Comparison of ENCODE assay signal across 12 cellular contexts in genomic region chr6:35973670-35974222, GRCh38. TPM values are rescaled to one million over a fixed set of nuclear protein-coding genes. Genes with fewer than 3 reads are reported as not detected.
DNase-seq lines count a peak whose midpoint lies in the region; ATAC-seq and TF ChIP-seq lines count a peak whose summit lies in the region.
"Had no signal": no experiment of that assay in that cellular context is flagged by ENCODE, and none has a peak within 500 bp of the region (broad histone marks: within the 10 kb centered on the region; RNA-seq: fewer than 3 reads in every experiment).

No MANE protein-coding gene starts in this region.

- peak; percentile 78 for ATAC-seq in GM21515 (IDR thresholded peaks at IDR 0.05; ENCODE audit: unreplicated experiment)
- ATAC-seq in left lobe of liver, result peak; percentile 88
- no peak for ATAC-seq in HG03521 (IDR thresholded peaks at IDR 0.05; ENCODE audit: unreplicated experiment)

- H3K36me3 ChIP-seq in MM.1S (replicated peaks; ENCODE audit: insufficient read depth, low read length), result no peaks in the 10 kb centered on the region
- H3K36me3 ChIP-seq: MG63, thoracic aorta had no signal

- DNase-seq in GM13976 (ENCODE audit: low spot score) (peak; percentile 77), MM.1S (peak; percentile 93), left lobe of liver (ENCODE audit: low spot score) (peak; percentile 84), iPS-NIHi11 (ENCODE audit: low spot score) (no peak), activated gamma-delta T cell treated with Interleukin-2 at 50 U/mL for 16 hours (no peak)
- DNase-seq in stimulated activated naive CD4-positive, alpha-beta T cell treated with Interleukin-2 at 50 U/mL for 16 hours (lab: John Stamatoyannopoulos, UW), result no peak
- DNase-seq: MG63, occipital lobe had no signal

- H3K27me3 ChIP-seq in MM.1S (replicated peaks; ENCODE audit: insufficient read depth, low read length), result no peaks in the 10 kb centered on the region
- H3K27me3 ChIP-seq: MG63 had no signal

- no peak overlapping the region for H3K4me3 ChIP-seq in MM.1S (ENCODE audit: low read length)
- H3K4me3 ChIP-seq: MG63, thoracic aorta had no signal

- H3K9ac ChIP-seq in MM.1S (ENCODE audit: low read length), result no peak overlapping the region

- H4K20me1 ChIP-seq in MM.1S (ENCODE audit: insufficient read depth, low read length), result no peaks in the 10 kb centered on the region

- H3K4me2 ChIP-seq in MM.1S (ENCODE audit: low read depth, low read length), result peak overlapping the region; percentile 21; the same call in 1 of the 2 replicates

- H3K4me1 ChIP-seq in MM.1S (ENCODE audit: low read length), result peaks cover 9% of the 10 kb centered on the region

- 0 out of 2 replicates have a peak, but pooled peaks cover 6% of the 10 kb centered on the region for H3F3A ChIP-seq in MM.1S (ENCODE audit: insufficient read depth, low read length)

- no peak overlapping the region for H2AFZ ChIP-seq in MM.1S (ENCODE audit: low read length)

- no peaks in the 10 kb centered on the region for H3K9me3 ChIP-seq in MM.1S (replicated peaks; ENCODE audit: insufficient read depth, low read length)
- H3K9me3 ChIP-seq: MG63, thoracic aorta had no signal

- in situ Hi-C loops in GM13976 (cut with MboI; ENCODE audit: low sequenced_read_pairs, unreplicated experiment), result no loop called here

- peak overlapping the region; percentile 41; the same call in 1 of the 2 replicates for H3K27ac ChIP-seq in MM.1S (ENCODE audit: low read length)
- H3K27ac ChIP-seq: thoracic aorta had no signal

- TF ChIP-seq CTCF in GM13976 (IDR thresholded peaks at IDR 0.05; ENCODE audit: borderline replicate concordance, control extremely low read depth, extremely low read depth, insufficient read depth, missing control alignments), result no peak
- TF ChIP-seq CTCF in MM.1S (IDR thresholded peaks at IDR 0.05; ENCODE audit: low read length), result no peak

- no peaks in the 10 kb centered on the region for H3K9me2 ChIP-seq in MM.1S (replicated peaks; ENCODE audit: insufficient read depth, low read length)

- H3K79me2 ChIP-seq in MM.1S (ENCODE audit: low read length), result no peaks in the 10 kb centered on the region

RNA-seq across cellular contexts. Expression of gene SLC26A8, which starts 50.7 kb away (rescaled TPM):
- total RNA-seq in left lobe of liver, result 0.30 TPM
- total RNA-seq: activated CD8-positive, alpha-beta memory T cell treated with anti-CD3 and anti-CD28 coated beads for 36 hours had no signal

RNA-seq across cellular contexts. Expression of gene SRPK1, which starts 52.8 kb away (rescaled TPM):
- 22.9 TPM for total RNA-seq in left lobe of liver

RNA-seq across cellular contexts. Expression of gene MAPK14, which starts 53.9 kb away (rescaled TPM):
- 40.8 TPM for total RNA-seq in left lobe of liver

Comparison
In these comparisons a context has a peak if more than half of its experiments do, and no peak if none do; other contexts are left out.
1. DNase-seq: peak in GM13976 (single experiment), MM.1S (single experiment) and left lobe of liver (single experiment); none in iPS-NIHi11 (single experiment), stimulated activated naive CD4-positive, alpha-beta T cell treated with Interleukin-2 at 50 U/mL for 16 hours (single experiment) and activated gamma-delta T cell treated with Interleukin-2 at 50 U/mL for 16 hours (single experiment).